ENCODE assay signal across 12 cellular contexts in the genomic region with DNA sequence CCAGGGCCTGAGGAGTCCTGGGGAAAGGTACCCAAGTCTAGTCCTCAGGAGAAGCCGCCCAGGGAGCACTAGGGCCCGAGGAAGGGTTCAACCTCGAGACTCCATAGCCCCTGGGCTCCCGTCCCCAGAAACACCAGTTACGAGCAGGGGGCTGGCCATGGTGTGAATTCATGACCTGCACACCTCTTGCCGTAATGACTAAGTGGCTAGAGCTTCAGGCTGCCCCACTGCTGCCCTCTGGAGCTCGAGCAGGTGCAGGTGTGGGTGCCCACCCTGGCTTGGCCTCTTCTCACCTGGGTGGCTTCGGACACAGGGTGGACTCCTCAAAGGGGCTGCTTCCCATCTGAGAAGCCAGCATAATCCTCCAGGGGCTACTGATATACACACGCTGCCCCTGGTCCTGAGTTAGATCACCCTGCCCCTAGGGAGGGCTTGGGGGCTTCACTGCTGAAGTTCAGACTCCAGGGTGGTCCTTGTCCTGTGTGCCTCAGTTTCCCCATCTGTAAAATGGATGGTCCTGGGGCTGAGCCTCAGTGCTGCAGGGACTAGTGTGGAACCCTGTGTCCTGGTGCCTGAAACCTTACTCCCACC. TPM values are rescaled to one million over a fixed set of nuclear protein-coding genes. Genes with fewer than 3 reads are reported as not detected.
A peak's percentile ranks its signal among the peaks of the same experiment; 100 is the strongest.
DNase-seq lines count a peak whose midpoint lies in the region; ATAC-seq and TF ChIP-seq lines count a peak whose summit lies in the region.
"Had no signal": no experiment of that assay in that cellular context is flagged by ENCODE, and none has a peak within 500 bp of the region (broad histone marks: within the 10 kb centered on the region; RNA-seq: fewer than 3 reads in every experiment).

No MANE protein-coding gene starts in this region.

- H3K4me3 ChIP-seq in SJSA1, result peak overlapping the region; percentile 6; the same call in 1 of the 2 replicates
- H3K4me3 ChIP-seq in gastroesophageal sphincter, result no peak overlapping the region
- H3K4me3 ChIP-seq in psoas muscle, result no peak overlapping the region

- peak; percentile 61 for DNase-seq in Calu3
- peak in 1 of 2 experiments; percentile 82 for DNase-seq in SJSA1 (ENCODE audit: low read depth in 1 of 2, low spot score in 2 of 2)
- no peak for DNase-seq in psoas muscle
- DNase-seq in activated CD4-positive, alpha-beta memory T cell treated with anti-CD3 and anti-CD28 coated beads for 36 hours, result no peak
- no peak for DNase-seq in NCI-H2227 (lab: John Stamatoyannopoulos, UW; ENCODE audit: unreplicated experiment)
- no peak for DNase-seq in effector memory CD8-positive, alpha-beta T cell
- DNase-seq in HCEC 1CT, result no peak
- DNase-seq: NCI-H510A had no signal

- CTCF ChIA-PET in Calu3 (lab: Charles Lee), result interaction anchor here (1.0 to 1.4 kb wide), 4 partner anchors 10 to 239 kb away, joined by 3 to 5 read pairs (median 4); no protein-coding TSS in a partner anchor
- CTCF ChIA-PET in activated CD4-positive, alpha-beta memory T cell treated with anti-CD3 and anti-CD28 coated beads for 36 hours (lab: Charles Lee), result no interaction called here

- POLR2A ChIA-PET in activated CD4-positive, alpha-beta memory T cell treated with anti-CD3 and anti-CD28 coated beads for 36 hours (lab: Charles Lee), result interaction anchor here (1.3 kb wide), 1 partner anchor 109 kb away, joined by 3 read pairs; no protein-coding TSS in a partner anchor

- ATAC-seq in gastroesophageal sphincter (no peak), psoas muscle (no peak)
- ATAC-seq in effector memory CD8-positive, alpha-beta T cell (replicated peaks), result no peak

- H3K4me1 ChIP-seq in SJSA1 (replicated peaks) (peaks cover 72% of the 10 kb centered on the region), gastroesophageal sphincter (peaks cover 3 to 71% (median 45%) of the 10 kb centered on the region in 3 donors), psoas muscle (peaks cover 45% of the 10 kb centered on the region)

- H3K27ac ChIP-seq in SJSA1, result peak overlapping the region; percentile 100
- H3K27ac ChIP-seq in gastroesophageal sphincter, result peak overlapping the region; percentile 92 to 99 (median 96)
- peak overlapping the region; percentile 89 for H3K27ac ChIP-seq in psoas muscle

- H3K9me3 ChIP-seq in SJSA1 (replicated peaks), result peaks cover 3% of the 10 kb centered on the region; the same call in 1 of the 2 replicates
- H3K9me3 ChIP-seq in gastroesophageal sphincter, result no peaks in the 10 kb centered on the region
- no peaks in the 10 kb centered on the region for H3K9me3 ChIP-seq in psoas muscle
- H3K9me3 ChIP-seq: Caco-2 had no signal

- H3K36me3 ChIP-seq in SJSA1, result peaks cover 45% of the 10 kb centered on the region
- H3K36me3 ChIP-seq in gastroesophageal sphincter, result no peaks in the 10 kb centered on the region
- H3K36me3 ChIP-seq in psoas muscle (ENCODE audit: insufficient read depth in 1 of 2, low read depth in 1 of 2), result no peaks in the 10 kb centered on the region

- H3K27me3 ChIP-seq in SJSA1 (replicated peaks), result no peaks in the 10 kb centered on the region
- no peaks in the 10 kb centered on the region for H3K27me3 ChIP-seq in gastroesophageal sphincter
- H3K27me3 ChIP-seq in psoas muscle (ENCODE audit: insufficient read depth in 3 of 3, low read length in 2 of 3), result no peaks in the 10 kb centered on the region

- H3K4me1 Mint-ChIP-seq in Calu3 (ENCODE audit: low read depth, unreplicated experiment), result peaks cover 12% of the 10 kb centered on the region
- peaks cover 9% of the 10 kb centered on the region for H3K4me1 Mint-ChIP-seq in activated CD4-positive, alpha-beta memory T cell treated with anti-CD3 and anti-CD28 coated beads for 36 hours (ENCODE audit: low read depth)
- H3K4me1 Mint-ChIP-seq in effector memory CD8-positive, alpha-beta T cell (ENCODE audit: low read depth in 2 of 2), result peaks cover 7 to 8% of the 10 kb centered on the region in 2 donors

- TF ChIP-seq EP300 in gastroesophageal sphincter (IDR thresholded peaks at IDR 0.05), result no peak

- no TSS peak for BruUV-seq in Calu3 (replicated peaks; lab: Mats Ljungman, UMichigan)

- TF ChIP-seq CTCF in Calu3 (IDR thresholded peaks at IDR 0.05; ENCODE audit: unreplicated experiment) (peak; percentile 35), gastroesophageal sphincter (IDR thresholded peaks at IDR 0.05) (peak in 2 of 4 experiments; percentile 3 to 41), psoas muscle (IDR thresholded peaks at IDR 0.05) (no peak)

- H3K27ac Mint-ChIP-seq in Calu3 (ENCODE audit: unreplicated experiment), result peak overlapping the region; percentile 58
- no peak overlapping the region for H3K27ac Mint-ChIP-seq in activated CD4-positive, alpha-beta memory T cell treated with anti-CD3 and anti-CD28 coated beads for 36 hours
- H3K27ac Mint-ChIP-seq in effector memory CD8-positive, alpha-beta T cell, result no peak overlapping the region
- H3K27ac Mint-ChIP-seq: activated naive CD4-positive, alpha-beta T cell treated with anti-CD3 and anti-CD28 coated beads, Interleukin-2, amount 50 U/mL, for 24 hours; IgD-negative memory B cell had no signal

- H3K4me3 Mint-ChIP-seq in Calu3 (ENCODE audit: low read depth, unreplicated experiment), result peak overlapping the region; percentile 30
- no peak overlapping the region for H3K4me3 Mint-ChIP-seq in activated CD4-positive, alpha-beta memory T cell treated with anti-CD3 and anti-CD28 coated beads for 36 hours
- no peak overlapping the region for H3K4me3 Mint-ChIP-seq in effector memory CD8-positive, alpha-beta T cell
- H3K4me3 Mint-ChIP-seq: activated naive CD4-positive, alpha-beta T cell treated with anti-CD3 and anti-CD28 coated beads, Interleukin-2, amount 50 U/mL, for 24 hours; IgD-negative memory B cell had no signal

- no peaks in the 10 kb centered on the region for H3K9me3 Mint-ChIP-seq in Calu3 (ENCODE audit: low read depth, unreplicated experiment)
- peaks cover 5% of the 10 kb centered on the region for H3K9me3 Mint-ChIP-seq in activated CD4-positive, alpha-beta memory T cell treated with anti-CD3 and anti-CD28 coated beads for 36 hours
- H3K9me3 Mint-ChIP-seq in effector memory CD8-positive, alpha-beta T cell, result no peaks in the 10 kb centered on the region
- H3K9me3 Mint-ChIP-seq: activated naive CD4-positive, alpha-beta T cell treated with anti-CD3 and anti-CD28 coated beads, Interleukin-2, amount 50 U/mL, for 24 hours had no signal

- peaks cover 55% of the 10 kb centered on the region for H3K36me3 Mint-ChIP-seq in Calu3 (ENCODE audit: insufficient read depth, unreplicated experiment)
- peaks cover 12% of the 10 kb centered on the region for H3K36me3 Mint-ChIP-seq in activated CD4-positive, alpha-beta memory T cell treated with anti-CD3 and anti-CD28 coated beads for 36 hours
- H3K36me3 Mint-ChIP-seq in effector memory CD8-positive, alpha-beta T cell (ENCODE audit: insufficient read depth), result no peaks in the 10 kb centered on the region
- H3K36me3 Mint-ChIP-seq: activated naive CD4-positive, alpha-beta T cell treated with anti-CD3 and anti-CD28 coated beads, Interleukin-2, amount 50 U/mL, for 24 hours; IgD-negative memory B cell had no signal

- no peaks in the 10 kb centered on the region for H3K27me3 Mint-ChIP-seq in Calu3 (ENCODE audit: unreplicated experiment)
- no peaks in the 10 kb centered on the region for H3K27me3 Mint-ChIP-seq in activated CD4-positive, alpha-beta memory T cell treated with anti-CD3 and anti-CD28 coated beads for 36 hours
- no peaks in the 10 kb centered on the region for H3K27me3 Mint-ChIP-seq in effector memory CD8-positive, alpha-beta T cell
- H3K27me3 Mint-ChIP-seq: activated naive CD4-positive, alpha-beta T cell treated with anti-CD3 and anti-CD28 coated beads, Interleukin-2, amount 50 U/mL, for 24 hours had no signal

- TF ChIP-seq POLR2A in gastroesophageal sphincter (IDR thresholded peaks at IDR 0.05), result no peak

- 82% methylated on average over 3 of the region's 9 CpGs; no CpG with 5 or more reads in 1 of the 2 donors for WGBS in gastroesophageal sphincter (ENCODE audit: low coverage in 1 of 2), 2 donors
- 58 to 73% (median 66%) methylated on average over 9 of the region's 9 CpGs for WGBS in psoas muscle, 3 donors

- intact Hi-C loops in Calu3 (cut with micrococcal nuclease; ENCODE audit: unreplicated experiment), result no loop called here
- intact Hi-C loops in psoas muscle (cut with DNase I), result no loop called here
- intact Hi-C loops in activated CD4-positive, alpha-beta memory T cell treated with anti-CD3 and anti-CD28 coated beads for 36 hours (cut with micrococcal nuclease), result no loop called here

RNA-seq across cellular contexts. Expression of a gene that starts 13.6 kb away (rescaled TPM):
- total RNA-seq in Calu3 (2022) (31.8 and 36.4 TPM in 2 replicates), gastroesophageal sphincter (1 to 10 TPM; 4.2 to 6.8 (median 5.7) TPM), psoas muscle (1 to 10 TPM in 2 of 4 donors, under 1 TPM in 2; 0.51 to 1.7 (median 0.98) TPM)
- 120 and 143 TPM in 2 replicates for total RNA-seq in SJSA1 (2014; rRNA removed; shearing (Covaris generic))
- polyA plus RNA-seq in psoas muscle, result under 1 TPM; 0.14 to 0.55 (median 0.44) TPM
- 10 to 100 TPM; 64.1 to 70.3 TPM for total RNA-seq in activated CD4-positive, alpha-beta memory T cell treated with anti-CD3 and anti-CD28 coated beads for 36 hours
- polyA plus RNA-seq: IgD-negative memory B cell had no signal

RNA-seq across cellular contexts. Expression of a gene that starts 52.8 kb away (rescaled TPM):
- total RNA-seq in Calu3 (2022) (289 and 294 TPM in 2 replicates), gastroesophageal sphincter (10 to 100 TPM; 14.9 to 68.1 (median 32.6) TPM), psoas muscle (10 to 100 TPM in 1 of 4 donors, 1 to 10 TPM in 3; 3.2 to 10.1 (median 6.0) TPM)
- total RNA-seq in SJSA1 (2014; rRNA removed; shearing (Covaris generic)), result 90.0 and 115 TPM in 2 replicates
- polyA plus RNA-seq in psoas muscle, result 1 to 10 TPM; 1.7 to 5.4 (median 2.2) TPM
- 10 to 100 TPM; 71.3 to 81.6 TPM for total RNA-seq in activated CD4-positive, alpha-beta memory T cell treated with anti-CD3 and anti-CD28 coated beads for 36 hours

RNA-seq across cellular contexts. Expression of a gene that starts 55.3 kb away (rescaled TPM):
- total RNA-seq in Calu3 (2022), result 27.8 and 31.2 TPM in 2 replicates
- total RNA-seq in SJSA1 (2014; rRNA removed; shearing (Covaris generic)), result 278 and 472 TPM in 2 replicates
- total RNA-seq in gastroesophageal sphincter, result 1,000 to 10,000 TPM in 3 of 4 donors, 100 to 1,000 TPM in 1; 913 to 1,808 (median 1,065) TPM
- total RNA-seq in psoas muscle, result 100 to 1,000 TPM in 1 of 4 donors, 10 to 100 TPM in 3; 44.0 to 103 (median 68.0) TPM
- polyA plus RNA-seq in psoas muscle, result 10 to 100 TPM; 23.7 to 29.9 (median 25.8) TPM
- total RNA-seq in activated CD4-positive, alpha-beta memory T cell treated with anti-CD3 and anti-CD28 coated beads for 36 hours, result 1 to 10 TPM; 2.0 to 2.5 TPM
- polyA plus RNA-seq: IgD-negative memory B cell had no signal
